ENCODE assay signal across 8 cellular contexts in the genomic region with DNA sequence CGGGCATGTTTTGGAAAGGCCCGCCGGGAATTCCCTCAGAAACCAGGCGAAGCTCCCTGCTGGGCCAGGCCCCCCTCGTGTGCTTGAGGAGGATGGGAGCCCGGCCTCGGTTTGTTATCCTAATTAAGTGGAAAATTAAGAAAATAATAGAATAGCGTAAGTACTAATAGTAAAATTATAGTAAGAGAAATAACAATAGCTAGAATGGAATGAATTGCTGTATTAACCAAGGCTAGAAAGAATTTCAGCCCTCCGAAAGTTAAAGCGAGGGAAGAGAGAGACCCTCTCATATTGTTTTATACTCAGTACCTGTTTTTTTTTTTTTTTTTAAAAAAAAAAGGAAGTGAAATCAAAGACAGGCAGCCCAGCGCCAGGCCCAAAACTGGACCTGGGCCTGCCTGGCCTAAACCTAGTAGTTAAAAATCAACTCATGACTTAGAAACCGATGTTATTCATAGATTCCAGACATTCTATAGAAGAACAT. TPM values are rescaled to one million over a fixed set of nuclear protein-coding genes. Genes with fewer than 3 reads are reported as not detected.
A peak's percentile ranks its signal among the peaks of the same experiment; 100 is the strongest.
DNase-seq lines count a peak whose midpoint lies in the region; ATAC-seq and TF ChIP-seq lines count a peak whose summit lies in the region.
"Not testable (repeated sequence)": the region's sequence is repeated elsewhere in the genome, so short reads cannot be mapped to it uniquely, and the experiment has no call there.

No MANE protein-coding gene starts in this region.

- peak overlapping the region; percentile 94; the same call in 1 of the 2 replicates for H3K9ac ChIP-seq in ES-I3 (ENCODE audit: low read depth, low read length)

- peak overlapping the region; percentile 82 to 94 (median 88) for H3K4me3 Mint-ChIP-seq in naive thymus-derived CD8-positive, alpha-beta T cell

- H3K9me3 Mint-ChIP-seq in naive thymus-derived CD8-positive, alpha-beta T cell, result not testable (repeated sequence)

- POLR2A ChIA-PET in Panc1 (lab: Charles Lee), result interaction anchor here (0.6 kb wide), 1 partner anchor 181 kb away, joined by 3 read pairs; no protein-coding TSS in a partner anchor
- POLR2A ChIA-PET in naive thymus-derived CD8-positive, alpha-beta T cell (lab: Charles Lee), result interaction anchor here (0.6 to 6.1 kb wide), 16 partner anchors 8 to 541 kb away, joined by 3 to 77 read pairs (median 6); a partner anchor contains a TSS

- CTCF ChIA-PET in Panc1 (lab: Charles Lee), result not testable (repeated sequence)

- H3K27me3 ChIP-seq in Panc1 (ENCODE audit: control insufficient read depth, insufficient read depth, low read length); foreskin keratinocyte; thoracic aorta (replicated peaks; ENCODE audit: insufficient read depth): not testable (repeated sequence)

- H3K27me3 Mint-ChIP-seq in naive thymus-derived CD8-positive, alpha-beta T cell, result not testable (repeated sequence)

- intact Hi-C loops in Panc1 (cut with micrococcal nuclease; ENCODE audit: unreplicated experiment), result loop anchor here (2.0 to 10.0 kb wide), 2 partner anchors 64 to 184 kb away; a partner anchor contains a TSS

- peaks cover 0 to 13% (median 12%) of the 10 kb centered on the region in 3 donors for H3K36me3 Mint-ChIP-seq in naive thymus-derived CD8-positive, alpha-beta T cell

- BruUV-seq in Panc1 (replicated peaks; lab: Mats Ljungman, UMichigan), result TSS peak; percentile 83

- H3K4me3 ChIP-seq in Panc1 (ENCODE audit: low read depth in 2 of 2, low read length in 2 of 2) (peak overlapping the region; percentile 97), thoracic aorta (peak overlapping the region; percentile 96)

- not testable (repeated sequence) for H3K9me3 ChIP-seq in ES-I3 (ENCODE audit: control insufficient read depth, insufficient read depth, low read length); Panc1 (ENCODE audit: control insufficient read depth, insufficient read depth, low read depth, low read length); thoracic aorta

- H3K4me1 ChIP-seq in ES-I3 (ENCODE audit: insufficient read depth, low read length), result not testable (repeated sequence)
- H3K4me1 ChIP-seq in Panc1 (ENCODE audit: control insufficient read depth, insufficient read depth, low read length) (peaks cover 10% of the 10 kb centered on the region), foreskin keratinocyte (peaks cover 17% of the 10 kb centered on the region), thoracic aorta (ENCODE audit: control insufficient read depth in 1 of 2, low read depth in 2 of 2) (peaks cover 22 to 43% of the 10 kb centered on the region in 2 donors)

- not testable (repeated sequence) for DNase-seq in Panc1 (ENCODE audit: low read depth, low spot score); foreskin keratinocyte; naive thymus-derived CD8-positive, alpha-beta T cell; thoracic aorta (ENCODE audit: low spot score)

- in situ Hi-C loops in Panc1 (cut with HindIII; ENCODE audit: low pct_unique_long_range_greater_than_20kb, low sequenced_read_pairs), result not testable (repeated sequence)

- ATAC-seq in GM21515 (IDR thresholded peaks at IDR 0.05; ENCODE audit: unreplicated experiment) (peak; percentile 35), HG03097 (IDR thresholded peaks at IDR 0.05; ENCODE audit: low FRiP score, unreplicated experiment) (peak; percentile 29), thoracic aorta (ENCODE audit: insufficient number of reproducible peaks, low FRiP score, low read depth) (peak; percentile 11)
- not testable (repeated sequence) for ATAC-seq in Panc1; foreskin keratinocyte; naive thymus-derived CD8-positive, alpha-beta T cell

- peaks cover 26 to 53% (median 50%) of the 10 kb centered on the region in 4 donors for H3K4me1 Mint-ChIP-seq in naive thymus-derived CD8-positive, alpha-beta T cell

- H3K36me3 ChIP-seq in ES-I3 (ENCODE audit: insufficient read depth, low read length) (peaks cover 19% of the 10 kb centered on the region), thoracic aorta (peaks cover 15% of the 10 kb centered on the region)
- H3K36me3 ChIP-seq in Panc1 (ENCODE audit: control insufficient read depth, insufficient read depth, low read length), result not testable (repeated sequence)

- H3K27ac ChIP-seq in Panc1 (ENCODE audit: low read length) (peak overlapping the region; percentile 96), angular gyrus (ENCODE audit: low read depth, low read length) (peak overlapping the region; percentile 90), foreskin keratinocyte (peak overlapping the region; percentile 29), thoracic aorta (peak overlapping the region; percentile 94 to 95)

- peak; percentile 65 for TF ChIP-seq CTCF in Panc1 (IDR thresholded peaks at IDR 0.05)
- not testable (repeated sequence) for TF ChIP-seq CTCF in foreskin keratinocyte (conservative IDR thresholded peaks at IDR 0.05); thoracic aorta (IDR thresholded peaks at IDR 0.05)

- peak overlapping the region; percentile 91 to 97 (median 95) for H3K27ac Mint-ChIP-seq in naive thymus-derived CD8-positive, alpha-beta T cell

RNA-seq across cellular contexts. Expression of a gene that starts 0.5 kb away (rescaled TPM):
- total RNA-seq in Panc1 (2021; ENCODE audit: unreplicated experiment), result 49.6 TPM
- polyA plus RNA-seq in Panc1 (2012; ENCODE audit: insufficient read length), result 37.1 TPM
- 59.5 and 67.1 TPM in 2 replicates for total RNA-seq in foreskin keratinocyte
- 46.6 and 53.0 TPM in 2 replicates for polyA plus RNA-seq in foreskin keratinocyte
- 10 to 100 TPM; 51.1 to 54.8 TPM for total RNA-seq in naive thymus-derived CD8-positive, alpha-beta T cell
- 10 to 100 TPM; 55.5 to 70.1 (median 59.5) TPM for polyA plus RNA-seq in naive thymus-derived CD8-positive, alpha-beta T cell
- total RNA-seq in thoracic aorta, result 10 to 100 TPM; 37.6 to 54.1 TPM

RNA-seq across cellular contexts. Expression of a gene that starts 23.2 kb away (rescaled TPM):
- total RNA-seq in Panc1 (2021; ENCODE audit: unreplicated experiment) (3.2 TPM), foreskin keratinocyte (0.07 TPM in 1 of 2 replicates, not detected in the other), thoracic aorta (10 to 100 TPM; 20.6 to 27.6 TPM)
- polyA plus RNA-seq in Panc1 (2012; ENCODE audit: insufficient read length), result 7.7 TPM
- polyA plus RNA-seq in foreskin keratinocyte, result 0.04 TPM in 1 of 2 replicates, not detected in the other
- 10 to 100 TPM; 27.1 to 29.0 TPM for total RNA-seq in naive thymus-derived CD8-positive, alpha-beta T cell
- polyA plus RNA-seq in naive thymus-derived CD8-positive, alpha-beta T cell, result 10 to 100 TPM; 13.9 to 36.9 (median 20.2) TPM

RNA-seq across cellular contexts. Expression of a gene that starts 40.3 kb away (rescaled TPM):
- total RNA-seq in Panc1 (2021; ENCODE audit: unreplicated experiment) (8.8 TPM), foreskin keratinocyte (17.8 and 21.7 TPM in 2 replicates), thoracic aorta (10 to 100 TPM; 36.2 to 78.3 TPM)
- polyA plus RNA-seq in Panc1 (2012; ENCODE audit: insufficient read length), result 10.3 TPM
- 11.6 and 12.6 TPM in 2 replicates for polyA plus RNA-seq in foreskin keratinocyte
- 10 to 100 TPM; 38.9 to 39.0 TPM for total RNA-seq in naive thymus-derived CD8-positive, alpha-beta T cell
- 1 to 10 TPM; 3.3 to 7.2 (median 5.9) TPM for polyA plus RNA-seq in naive thymus-derived CD8-positive, alpha-beta T cell

Comparison
In these comparisons a context has a peak if more than half of its experiments do, and no peak if none do; other contexts are left out.
1. H3K27ac ChIP-seq: peak in every context shown above with its lines; median percentile 96 in Panc1; 94 in thoracic aorta; 90 in angular gyrus; 29 in foreskin keratinocyte.